In genomic region chr11:12110714-12111481, GRCh38 we compare ENCODE assay signal across 8 cellular contexts. TPM values are rescaled to one million over a fixed set of nuclear protein-coding genes. Genes with fewer than 3 reads are reported as not detected.
DNase-seq lines count a peak whose midpoint lies in the region; ATAC-seq and TF ChIP-seq lines count a peak whose summit lies in the region.

No MANE protein-coding gene starts in this region.

- peak; percentile 17 for ATAC-seq in GM18499 (IDR thresholded peaks at IDR 0.05; ENCODE audit: insufficient read depth, unreplicated experiment)
- ATAC-seq in HG02885 (IDR thresholded peaks at IDR 0.05; ENCODE audit: poor library complexity, unreplicated experiment) = peak; percentile 34
- ATAC-seq in PC-3 = peak; percentile 38

- no peak overlapping the region for H2AFZ ChIP-seq in PC-3 (ENCODE audit: low read length)

- peaks cover 52% of the 10 kb centered on the region for H3K79me2 ChIP-seq in PC-3 (ENCODE audit: low read length)

- no peaks in the 10 kb centered on the region for H3K9me2 ChIP-seq in PC-3 (replicated peaks; ENCODE audit: low read length)

- intact Hi-C loops in A673 (cut with micrococcal nuclease; ENCODE audit: unreplicated experiment) (loop anchor here (10.0 kb wide), 1 partner anchor 124 kb away; no protein-coding TSS in a partner anchor), PC-3 (cut with micrococcal nuclease) (loop anchor here (1.0 to 5.0 kb wide), 3 partner anchors 24 to 125 kb away; no protein-coding TSS in a partner anchor), spleen (cut with DNase I; ENCODE audit: low total_unique reads) (no loop called here)

- DNase-seq in A673 (ENCODE audit: low spot score) = peak; percentile 30
- DNase-seq in PC-3 = peak; percentile 34
- DNase-seq in astrocyte of the spinal cord (ENCODE audit: low read depth, low spot score) = peak; percentile 49
- peak; percentile 51 for DNase-seq in iPS-NIHi11 (ENCODE audit: low spot score)
- DNase-seq in spleen = peak; percentile 86
- DNase-seq in OCI-M2 (lab: John Stamatoyannopoulos, UW; ENCODE audit: unreplicated experiment) = no peak

- 20 to 32% (median 22%) methylated on average over 19 to 65 of the region's 65 CpGs for WGBS in spleen, 5 donors

- in situ Hi-C loops in astrocyte of the spinal cord (cut with HindIII; ENCODE audit: low sequenced_read_pairs) = no loop called here

- H4K20me1 ChIP-seq in PC-3 (ENCODE audit: low read length) = peaks cover 35% of the 10 kb centered on the region

- H3K27ac ChIP-seq in A673 (ENCODE audit: low read depth, low read length, poor library complexity, severe bottlenecking) (no peak overlapping the region), PC-3 (ENCODE audit: low read length) (peak overlapping the region; percentile 41), spleen (peak overlapping the region in 7 of 8 donors; percentile 33 to 84 (median 68))

- BruUV-seq in A673 (replicated peaks; lab: Mats Ljungman, UMichigan) = no TSS peak
- no TSS peak for BruUV-seq in PC-3 (replicated peaks; lab: Mats Ljungman, UMichigan)

- CTCF ChIA-PET in A673 (lab: Charles Lee) = no interaction called here
- CTCF ChIA-PET in PC-3 (lab: Charles Lee) = no interaction called here

- H3K9ac ChIP-seq in PC-3 (ENCODE audit: low read length) = peak overlapping the region; percentile 79

- H3K4me2 ChIP-seq in PC-3 (ENCODE audit: low read length) = peak overlapping the region; percentile 97

- POLR2A ChIA-PET in A673 (lab: Charles Lee; ENCODE audit: low non-redundant PET) = no interaction called here
- POLR2A ChIA-PET in PC-3 (lab: Charles Lee; ENCODE audit: unreplicated experiment) = interaction anchor here (0.5 to 1.2 kb wide), 9 partner anchors 16 to 1066 kb away, joined by 3 to 12 read pairs (median 4); no protein-coding TSS in a partner anchor

- no peaks in the 10 kb centered on the region for H3F3A ChIP-seq in PC-3 (ENCODE audit: low read length, unreplicated experiment)

- H3K4me3 ChIP-seq in A673 (ENCODE audit: low read depth, low read length, poor library complexity, severe bottlenecking) (peak overlapping the region; percentile 31), PC-3 (ENCODE audit: low read length) (peak overlapping the region; percentile 93), astrocyte of the spinal cord (ENCODE audit: low read depth, low read length) (peak overlapping the region; percentile 95), spleen (peak overlapping the region; percentile 62 to 90 (median 75))

- H3K9me3 ChIP-seq in A673 (ENCODE audit: low read depth, low read length, poor library complexity, severe bottlenecking) (no peaks in the 10 kb centered on the region), PC-3 (ENCODE audit: low read length) (no peaks in the 10 kb centered on the region), spleen (no peaks in the 10 kb centered on the region)

- H3K27me3 ChIP-seq in A673 (replicated peaks; ENCODE audit: insufficient read depth, low read depth, low read length, poor library complexity) (no peaks in the 10 kb centered on the region), PC-3 (ENCODE audit: low read length) (no peaks in the 10 kb centered on the region), spleen (replicated peaks in 1 of 7) (peaks cover 0 to 22% (median 0%) of the 10 kb centered on the region in 7 donors)

- no peaks in the 10 kb centered on the region for H3K36me3 ChIP-seq in A673 (ENCODE audit: insufficient read depth, low read length, poor library complexity, severe bottlenecking)
- peaks cover 9% of the 10 kb centered on the region; the same call in 1 of the 2 replicates for H3K36me3 ChIP-seq in PC-3 (ENCODE audit: low read depth, low read length)
- no peaks in the 10 kb centered on the region for H3K36me3 ChIP-seq in spleen

- TF ChIP-seq CTCF in A673 (conservative IDR thresholded peaks at IDR 0.05; ENCODE audit: low read depth, low read length) (no peak), PC-3 (conservative IDR thresholded peaks at IDR 0.05; ENCODE audit: low read depth, low read length) (no peak), astrocyte of the spinal cord (IDR thresholded peaks at IDR 0.05; ENCODE audit: low read depth, low read length) (no peak), spleen (IDR thresholded peaks at IDR 0.05 in 8 of 11, conservative IDR thresholded peaks at IDR 0.05 in 3 of 11) (no peak)

- no peak for TF ChIP-seq POLR2A in spleen (IDR thresholded peaks at IDR 0.05)

- H3K4me1 ChIP-seq in A673 (ENCODE audit: insufficient read depth, low read length, poor library complexity, severe bottlenecking) (no peaks in the 10 kb centered on the region), PC-3 (ENCODE audit: insufficient read depth, low read length) (peaks cover 26% of the 10 kb centered on the region), spleen (peaks cover 3 to 34% (median 21%) of the 10 kb centered on the region in 6 donors)

RNA-seq across cellular contexts. Expression of gene MICAL2, which starts 0.5 kb away (rescaled TPM):
- total RNA-seq in A673 (2021) (0.44 and 1.1 TPM in 2 replicates), PC-3 (2014; rRNA removed) (50.1 and 62.9 TPM in 2 replicates), spleen (10 to 100 TPM; 18.6 to 50.8 (median 36.4) TPM)
- 1 to 10 TPM; 1.9 to 4.6 (median 2.2) TPM for polyA plus RNA-seq in spleen

Comparison
In these comparisons a context has a peak if more than half of its experiments do, and no peak if none do; other contexts are left out.
1. H3K4me3 ChIP-seq: peak in every context shown above with its lines; median percentile 95 in astrocyte of the spinal cord; 93 in PC-3; 75 in spleen; 31 in A673.